Comparison of ENCODE assay signal across 24 cellular contexts in genomic region chr20:51084598-51084997, GRCh38.
"Had no signal": no experiment of that assay in that cellular context is flagged by ENCODE, and none has a peak within 500 bp of the region (broad histone marks: within the 10 kb centered on the region; RNA-seq: fewer than 3 reads in every experiment).

No MANE protein-coding gene starts in this region.

- H3K4me3 Mint-ChIP-seq: activated CD4-positive, alpha-beta memory T cell treated with anti-CD3 and anti-CD28 coated beads for 36 hours; activated naive CD8-positive, alpha-beta T cell treated with anti-CD3 and anti-CD28 coated beads, Interleukin-2, amount 50 U/mL, for 24 hours; activated T-cell treated with anti-CD3 and anti-CD28 coated beads, Interleukin-2, amount 50 U/mL, for 72 hours; brain; dendritic cell treated with granulocyte-macrophage colony-stimulating factor and Interleukin-4, amounts not matched to agents 40 ng/mL and 50 ng/mL, for 4 days; naive B cell; neural crest cell; stimulated activated memory B cell treated with anti-CD40 and anti-IgM and Interleukin-4, amounts not matched to agents 10 μg/mL and 1 μg/mL and 100 μg/mL, for 72 hours had no signal

- H3K9me3 Mint-ChIP-seq: activated CD4-positive, alpha-beta memory T cell treated with anti-CD3 and anti-CD28 coated beads for 36 hours; activated naive CD8-positive, alpha-beta T cell treated with anti-CD3 and anti-CD28 coated beads, Interleukin-2, amount 50 U/mL, for 24 hours; activated T-cell treated with anti-CD3 and anti-CD28 coated beads, Interleukin-2, amount 50 U/mL, for 72 hours; dendritic cell treated with granulocyte-macrophage colony-stimulating factor and Interleukin-4, amounts not matched to agents 40 ng/mL and 50 ng/mL, for 4 days; naive B cell; neural crest cell; stimulated activated memory B cell treated with anti-CD40 and anti-IgM and Interleukin-4, amounts not matched to agents 10 μg/mL and 1 μg/mL and 100 μg/mL, for 72 hours had no signal

- H3K36me3 Mint-ChIP-seq: activated CD4-positive, alpha-beta memory T cell treated with anti-CD3 and anti-CD28 coated beads for 36 hours; brain; naive B cell; stimulated activated memory B cell treated with anti-CD40 and anti-IgM and Interleukin-4, amounts not matched to agents 10 μg/mL and 1 μg/mL and 100 μg/mL, for 72 hours had no signal

- ATAC-seq: activated T-cell treated with anti-CD3 and anti-CD28 coated beads, Interleukin-2, amount 50 U/mL, for 72 hours; heart right ventricle; lower lobe of right lung; stimulated activated memory B cell treated with anti-CD40 and anti-IgM and Interleukin-4, amounts not matched to agents 10 μg/mL and 1 μg/mL and 100 μg/mL, for 72 hours had no signal

- H3K27ac Mint-ChIP-seq: activated CD4-positive, alpha-beta memory T cell treated with anti-CD3 and anti-CD28 coated beads for 36 hours; activated naive CD8-positive, alpha-beta T cell treated with anti-CD3 and anti-CD28 coated beads, Interleukin-2, amount 50 U/mL, for 24 hours; activated T-cell treated with anti-CD3 and anti-CD28 coated beads, Interleukin-2, amount 50 U/mL, for 72 hours; dendritic cell treated with granulocyte-macrophage colony-stimulating factor and Interleukin-4, amounts not matched to agents 40 ng/mL and 50 ng/mL, for 4 days; stimulated activated memory B cell treated with anti-CD40 and anti-IgM and Interleukin-4, amounts not matched to agents 10 μg/mL and 1 μg/mL and 100 μg/mL, for 72 hours had no signal

- H3K36me3 ChIP-seq: heart right ventricle, lower lobe of right lung, sigmoid colon, transverse colon had no signal

- H3K27ac ChIP-seq: heart right ventricle, lower lobe of right lung, sigmoid colon, transverse colon had no signal

- DNase-seq: activated CD4-positive, alpha-beta memory T cell treated with anti-CD3 and anti-CD28 coated beads for 36 hours; activated CD4-positive, alpha-beta T cell treated with anti-CD3 and anti-CD28 coated beads for 48 hours; activated gamma-delta T cell; activated naive CD4-positive, alpha-beta T cell treated with anti-CD3 and anti-CD28 coated beads, Interleukin-2, amount 50 U/mL, for 16 hours; activated naive CD8-positive, alpha-beta T cell treated with anti-CD3 and anti-CD28 coated beads, Interleukin-2, amount 50 U/mL, for 24 hours; activated T-cell treated with anti-CD3 and anti-CD28 coated beads, Interleukin-2, amount 50 U/mL, for 72 hours; anterior cingulate cortex; effector CD4-positive, alpha-beta T cell; erythroblast; foreskin fibroblast; heart right ventricle; lower lobe of right lung; naive B cell; posterior cingulate gyrus; retina; sigmoid colon; stimulated activated CD4-positive, alpha-beta T cell treated with anti-CD3 and anti-CD28 coated beads, Interleukin-15, amount 100 ng/mL, for 24 hours; transverse colon had no signal

- H3K27me3 Mint-ChIP-seq: brain had no signal

- FAIRE-seq: keratinocyte had no signal

- H3K4me3 ChIP-seq: heart right ventricle, lower lobe of right lung, sigmoid colon, smooth muscle cell, transverse colon had no signal

- H3K4me1 ChIP-seq: heart right ventricle, lower lobe of right lung, sigmoid colon had no signal

- H3K4me2 ChIP-seq: smooth muscle cell had no signal
